In genomic region chr19:50358483-50359431, GRCh38 we compare ENCODE assay signal across 8 cellular contexts. TPM values are rescaled to one million over a fixed set of nuclear protein-coding genes. Genes with fewer than 3 reads are reported as not detected.
DNase-seq lines count a peak whose midpoint lies in the region; ATAC-seq, FAIRE-seq and TF ChIP-seq lines count a peak whose summit lies in the region.

No MANE protein-coding gene starts in this region.

- no peaks in the 10 kb centered on the region for H3K27me3 ChIP-seq in CD4-positive, alpha-beta T cell (ENCODE audit: control insufficient read depth, insufficient read depth, low read length)
- H3K27me3 ChIP-seq in Karpas-422 (ENCODE audit: low read length) = no peaks in the 10 kb centered on the region
- no peaks in the 10 kb centered on the region for H3K27me3 ChIP-seq in naive thymus-derived CD4-positive, alpha-beta T cell (ENCODE audit: control insufficient read depth in 2 of 2, insufficient read depth in 2 of 2, low read length in 2 of 2)

- no peak for TF ChIP-seq CTCF in CD4-positive, alpha-beta T cell (IDR thresholded peaks at IDR 0.05)

- H3K36me3 ChIP-seq in Karpas-422 (ENCODE audit: insufficient read depth, low read length) = no peaks in the 10 kb centered on the region
- no peaks in the 10 kb centered on the region for H3K36me3 ChIP-seq in naive thymus-derived CD4-positive, alpha-beta T cell (ENCODE audit: control insufficient read depth in 2 of 3, insufficient read depth in 3 of 3, low read length in 3 of 3)

- FAIRE-seq in RCC 7860 (lab: Jason Lieb, UNC) = no peak

- H3K4me3 Mint-ChIP-seq in CD4-positive, alpha-beta T cell = peak overlapping the region; percentile 94
- peak overlapping the region; percentile 88 to 95 (median 92) for H3K4me3 Mint-ChIP-seq in naive thymus-derived CD4-positive, alpha-beta T cell
- peak overlapping the region; percentile 94 to 96 for H3K4me3 Mint-ChIP-seq in stimulated activated naive CD8-positive, alpha-beta T cell treated with anti-CD3 and anti-CD28 coated beads, Interleukin-15, amount 100 ng/mL, for 72 hours

- CTCF ChIA-PET in CD4-positive, alpha-beta T cell (lab: Charles Lee) = interaction anchor here (1.6 to 2.7 kb wide), 2 partner anchors 11 to 30 kb away, joined by 10 to 28 read pairs; partner anchors contain the start of gene KCNC3
- CTCF ChIA-PET in naive thymus-derived CD4-positive, alpha-beta T cell (lab: Charles Lee) = interaction anchor here (1.6 to 2.3 kb wide), 2 partner anchors 30 to 197 kb away, joined by 4 to 12 read pairs; no protein-coding TSS in a partner anchor

- H3K27ac ChIP-seq in CD4-positive, alpha-beta T cell (ENCODE audit: low read depth, low read length) = peak overlapping the region; percentile 94
- H3K27ac ChIP-seq in Karpas-422 (ENCODE audit: low read length) = no peak overlapping the region
- H3K27ac ChIP-seq in naive thymus-derived CD4-positive, alpha-beta T cell (ENCODE audit: low read depth, low read length) = peak overlapping the region; percentile 90

- peaks cover 64% of the 10 kb centered on the region for H3K4me1 Mint-ChIP-seq in CD4-positive, alpha-beta T cell (ENCODE audit: low read depth)
- peaks cover 22 to 62% (median 53%) of the 10 kb centered on the region in 7 donors for H3K4me1 Mint-ChIP-seq in naive thymus-derived CD4-positive, alpha-beta T cell
- H3K4me1 Mint-ChIP-seq in stimulated activated naive CD8-positive, alpha-beta T cell treated with anti-CD3 and anti-CD28 coated beads, Interleukin-15, amount 100 ng/mL, for 72 hours = peaks cover 68% of the 10 kb centered on the region

- peaks cover 7% of the 10 kb centered on the region for H3K36me3 Mint-ChIP-seq in CD4-positive, alpha-beta T cell (ENCODE audit: low read depth)
- peaks cover 0 to 9% (median 0%) of the 10 kb centered on the region in 5 donors for H3K36me3 Mint-ChIP-seq in naive thymus-derived CD4-positive, alpha-beta T cell

- POLR2A ChIA-PET in CD4-positive, alpha-beta T cell (lab: Charles Lee) = interaction anchor here (0.7 to 2.8 kb wide), 9 partner anchors 8 to 563 kb away, joined by 3 to 43 read pairs (median 15); partner anchors contain the start of genes JOSD2, KCNC3, NAPSA and NR1H2
- POLR2A ChIA-PET in naive thymus-derived CD4-positive, alpha-beta T cell (lab: Charles Lee) = interaction anchor here (0.7 to 3.2 kb wide), 8 partner anchors 10 to 429 kb away, joined by 3 to 19 read pairs (median 12); partner anchors contain the start of genes JOSD2, NR1H2 and POLD1

- H3K27me3 Mint-ChIP-seq in CD4-positive, alpha-beta T cell = no peaks in the 10 kb centered on the region
- H3K27me3 Mint-ChIP-seq in naive thymus-derived CD4-positive, alpha-beta T cell = no peaks in the 10 kb centered on the region
- H3K27me3 Mint-ChIP-seq in stimulated activated naive CD8-positive, alpha-beta T cell treated with anti-CD3 and anti-CD28 coated beads, Interleukin-15, amount 100 ng/mL, for 72 hours = no peaks in the 10 kb centered on the region

- H3K4me1 ChIP-seq in Karpas-422 (ENCODE audit: low read length) = peaks cover 23% of the 10 kb centered on the region
- peaks cover under 1 to 25% of the 10 kb centered on the region in 2 donors for H3K4me1 ChIP-seq in naive thymus-derived CD4-positive, alpha-beta T cell (ENCODE audit: control insufficient read depth in 2 of 2, insufficient read depth in 2 of 2, low read length in 2 of 2)

- ATAC-seq in CD4-positive, alpha-beta T cell (ENCODE audit: poor library complexity) = peak; percentile 10
- peak; percentile 33 for ATAC-seq in naive thymus-derived CD4-positive, alpha-beta T cell
- peak; percentile 41 for ATAC-seq in stimulated activated naive CD8-positive, alpha-beta T cell treated with anti-CD3 and anti-CD28 coated beads, Interleukin-15, amount 100 ng/mL, for 72 hours

- H3K27ac Mint-ChIP-seq in CD4-positive, alpha-beta T cell = peak overlapping the region; percentile 98
- peak overlapping the region; percentile 83 to 99 (median 96) for H3K27ac Mint-ChIP-seq in naive thymus-derived CD4-positive, alpha-beta T cell
- peak overlapping the region; percentile 97 to 99 for H3K27ac Mint-ChIP-seq in stimulated activated naive CD8-positive, alpha-beta T cell treated with anti-CD3 and anti-CD28 coated beads, Interleukin-15, amount 100 ng/mL, for 72 hours

- no peaks in the 10 kb centered on the region for H3K9me3 Mint-ChIP-seq in CD4-positive, alpha-beta T cell
- H3K9me3 Mint-ChIP-seq in naive thymus-derived CD4-positive, alpha-beta T cell = peaks cover 0 to 4% (median 0%) of the 10 kb centered on the region in 11 donors
- H3K9me3 Mint-ChIP-seq in stimulated activated naive CD8-positive, alpha-beta T cell treated with anti-CD3 and anti-CD28 coated beads, Interleukin-15, amount 100 ng/mL, for 72 hours = peaks cover 0 to 20% of the 10 kb centered on the region in 2 donors

- no peak overlapping the region for H2AFZ ChIP-seq in Karpas-422 (ENCODE audit: low read length)

- H4K20me1 ChIP-seq in Karpas-422 (ENCODE audit: insufficient read depth, low read depth, low read length) = no peaks in the 10 kb centered on the region; the same call in 1 of the 2 replicates

- H3K79me2 ChIP-seq in Karpas-422 (ENCODE audit: low read length) = no peaks in the 10 kb centered on the region

- H3K9me3 ChIP-seq in CD4-positive, alpha-beta T cell (ENCODE audit: control insufficient read depth, low read length) = no peaks in the 10 kb centered on the region
- no peaks in the 10 kb centered on the region for H3K9me3 ChIP-seq in Karpas-422 (ENCODE audit: low read length)
- H3K9me3 ChIP-seq in naive thymus-derived CD4-positive, alpha-beta T cell (ENCODE audit: control insufficient read depth in 2 of 3, low read length in 3 of 3) = no peaks in the 10 kb centered on the region

- H3K9me2 ChIP-seq in Karpas-422 (replicated peaks; ENCODE audit: insufficient read depth, low read length) = no peaks in the 10 kb centered on the region

- H3K9ac ChIP-seq in Karpas-422 (ENCODE audit: low read length) = peak overlapping the region; percentile 52

- H3K4me3 ChIP-seq in Karpas-422 (ENCODE audit: low read length) = peak overlapping the region; percentile 43; the same call in 1 of the 2 replicates
- peak overlapping the region; percentile 78 for H3K4me3 ChIP-seq in naive thymus-derived CD4-positive, alpha-beta T cell (ENCODE audit: low read length)

- DNase-seq in CD4-positive, alpha-beta T cell = peak; percentile 52 to 81 (median 68)
- peak; percentile 79 for DNase-seq in Karpas-422
- DNase-seq in activated CD4-positive, alpha-beta T cell treated with anti-CD3 and anti-CD28 coated beads, Interleukin-2, amount 50 U/mL, for 24 hours (ENCODE audit: low read depth in 1 of 2, low spot score in 1 of 2) = peak; percentile 55 to 69
- DNase-seq in dermis blood vessel endothelial cell = peak; percentile 74
- DNase-seq in naive thymus-derived CD4-positive, alpha-beta T cell = peak; percentile 55 to 83 (median 77)
- DNase-seq in stimulated activated naive CD8-positive, alpha-beta T cell treated with anti-CD3 and anti-CD28 coated beads, Interleukin-15, amount 100 ng/mL, for 72 hours = peak; percentile 86 to 88
- no peak for DNase-seq in HPDE6-E6E7 (ENCODE audit: extremely low spot score)
- no peak for DNase-seq in RCC 7860 (ENCODE audit: low spot score)

- H3K4me2 ChIP-seq in Karpas-422 (ENCODE audit: low read depth, low read length, poor library complexity, severe bottlenecking) = peak overlapping the region; percentile 56

- intact Hi-C loops in CD4-positive, alpha-beta T cell (cut with DNase I, micrococcal nuclease) = loop anchor here in 1 of 2 experiments (5.0 kb wide), 1 partner anchor 199 kb away; no protein-coding TSS in a partner anchor
- intact Hi-C loops in naive thymus-derived CD4-positive, alpha-beta T cell (cut with micrococcal nuclease) = loop anchor here (1.0 kb wide), 2 partner anchors 26 to 750 kb away; partner anchors contain the start of genes CTU1 (in 1 of the 2) and POLD1 (in 1 of the 2)

RNA-seq across cellular contexts. Expression of gene NAPSA, which starts 6.7 kb away (rescaled TPM):
- total RNA-seq in CD4-positive, alpha-beta T cell = under 1 TPM; 0.61 to 0.91 TPM
- 0.11 and 2.3 TPM in 2 replicates for total RNA-seq in Karpas-422 (2014; rRNA removed; shearing (Covaris generic); ENCODE audit: low replicate concordance)
- total RNA-seq in dermis blood vessel endothelial cell = not detected in 2 replicates
- 1 to 10 TPM in 4 of 5 experiments, under 1 TPM in 1; 0.72 to 8.2 (median 4.5) TPM for total RNA-seq in naive thymus-derived CD4-positive, alpha-beta T cell
- polyA plus RNA-seq in naive thymus-derived CD4-positive, alpha-beta T cell = 1 to 10 TPM; 1.2 to 1.6 TPM

RNA-seq across cellular contexts. Expression of gene NR1H2, which starts 17.5 kb away (rescaled TPM):
- 100 to 1,000 TPM; 261 to 265 TPM for total RNA-seq in CD4-positive, alpha-beta T cell
- 68.2 and 120 TPM in 2 replicates for total RNA-seq in Karpas-422 (2014; rRNA removed; shearing (Covaris generic); ENCODE audit: low replicate concordance)
- total RNA-seq in dermis blood vessel endothelial cell = 83.6 and 92.5 TPM in 2 replicates
- total RNA-seq in naive thymus-derived CD4-positive, alpha-beta T cell = 100 to 1,000 TPM in 4 of 5 experiments, 10 to 100 TPM in 1; 66.6 to 284 (median 114) TPM
- polyA plus RNA-seq in naive thymus-derived CD4-positive, alpha-beta T cell = 100 to 1,000 TPM in 1 of 2 donors, 10 to 100 TPM in 1; 82.7 to 128 TPM

RNA-seq across cellular contexts. Expression of gene POLD1, which starts 25.4 kb away (rescaled TPM):
- 10 to 100 TPM; 22.1 to 24.2 TPM for total RNA-seq in CD4-positive, alpha-beta T cell
- 53.4 and 98.8 TPM in 2 replicates for total RNA-seq in Karpas-422 (2014; rRNA removed; shearing (Covaris generic); ENCODE audit: low replicate concordance)
- total RNA-seq in dermis blood vessel endothelial cell = 40.8 and 77.4 TPM in 2 replicates
- total RNA-seq in naive thymus-derived CD4-positive, alpha-beta T cell = 100 to 1,000 TPM in 1 of 5 experiments, 10 to 100 TPM in 4; 26.0 to 110 (median 40.8) TPM
- 10 to 100 TPM; 30.5 to 44.3 TPM for polyA plus RNA-seq in naive thymus-derived CD4-positive, alpha-beta T cell

RNA-seq across cellular contexts. Expression of gene KCNC3, which starts 29.6 kb away (rescaled TPM):
- total RNA-seq in CD4-positive, alpha-beta T cell = 1 to 10 TPM; 1.6 to 2.0 TPM
- 10.8 and 18.1 TPM in 2 replicates for total RNA-seq in Karpas-422 (2014; rRNA removed; shearing (Covaris generic); ENCODE audit: low replicate concordance)
- total RNA-seq in dermis blood vessel endothelial cell = 0.51 TPM in 2 replicates
- 10 to 100 TPM in 1 of 5 experiments, 1 to 10 TPM in 4; 1.9 to 11.1 (median 2.4) TPM for total RNA-seq in naive thymus-derived CD4-positive, alpha-beta T cell
- polyA plus RNA-seq in naive thymus-derived CD4-positive, alpha-beta T cell = not detected

RNA-seq across cellular contexts. Expression of gene SPIB, which starts 60.0 kb away (rescaled TPM):
- under 1 TPM; 0.42 to 0.52 TPM for total RNA-seq in CD4-positive, alpha-beta T cell
- 221 and 239 TPM in 2 replicates for total RNA-seq in Karpas-422 (2014; rRNA removed; shearing (Covaris generic); ENCODE audit: low replicate concordance)
- not detected in 2 replicates for total RNA-seq in dermis blood vessel endothelial cell
- total RNA-seq in naive thymus-derived CD4-positive, alpha-beta T cell = 1 to 10 TPM in 3 of 5 experiments, under 1 TPM in 2; 0.73 to 7.5 (median 1.5) TPM
- polyA plus RNA-seq in naive thymus-derived CD4-positive, alpha-beta T cell = under 1 TPM; 0.19 to 0.46 TPM

Comparison
In these comparisons a context has a peak if more than half of its experiments do, and no peak if none do; other contexts are left out.
1. DNase-seq: peak in CD4-positive, alpha-beta T cell (10 of 10), Karpas-422 (single experiment), activated CD4-positive, alpha-beta T cell treated with anti-CD3 and anti-CD28 coated beads, Interleukin-2, amount 50 U/mL, for 24 hours (2 of 2), dermis blood vessel endothelial cell (single experiment), naive thymus-derived CD4-positive, alpha-beta T cell (9 of 9) and stimulated activated naive CD8-positive, alpha-beta T cell treated with anti-CD3 and anti-CD28 coated beads, Interleukin-15, amount 100 ng/mL, for 72 hours (2 of 2); none in HPDE6-E6E7 (single experiment) and RCC 7860 (single experiment).
2. Peak in every context shown above with its lines, with median percentiles within 50 percentile points of each other: ATAC-seq, H3K27ac Mint-ChIP-seq and H3K4me3 Mint-ChIP-seq.